Comparison of ENCODE assay signal across 28 cellular contexts in the genomic region with DNA sequence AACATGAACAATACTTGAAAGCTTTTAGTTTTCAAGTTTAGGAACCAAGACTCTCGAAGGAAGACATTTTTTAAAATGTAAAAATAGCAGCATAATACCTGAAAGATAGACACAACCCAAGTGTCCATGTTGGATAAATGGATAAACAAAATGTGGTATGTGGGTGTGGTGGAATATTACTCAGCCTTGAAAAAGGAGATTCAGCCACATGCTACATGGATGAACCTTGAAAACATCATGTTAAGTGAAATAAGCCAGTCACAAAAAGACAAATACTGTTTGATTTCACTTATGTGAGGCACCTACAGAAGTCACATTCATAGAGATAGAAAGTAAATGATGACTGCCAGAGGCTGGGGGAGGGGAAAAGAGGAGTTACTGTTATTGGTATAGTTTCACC.
A peak's percentile ranks its signal among the peaks of the same experiment; 100 is the strongest.
DNase-seq lines count a peak whose midpoint lies in the region; ATAC-seq, FAIRE-seq and TF ChIP-seq lines count a peak whose summit lies in the region.
"Had no signal": no experiment of that assay in that cellular context is flagged by ENCODE, and none has a peak within 500 bp of the region (broad histone marks: within the 10 kb centered on the region; RNA-seq: fewer than 3 reads in every experiment).

No MANE protein-coding gene starts in this region.

- in situ Hi-C loops in K562 (cut with MboI) (no loop called here), HepG2 (cut with HindIII; ENCODE audit: extremely low pct_ligation_motif_present, low pct_unique_long_range_greater_than_20kb) (no loop called here)

- no peak for TF ChIP-seq POLR2A in H54 (IDR thresholded peaks at IDR 0.05; ENCODE audit: low read depth, low read length)
- no peak for TF ChIP-seq POLR2A in K562 (conservative IDR thresholded peaks at IDR 0.05)
- TF ChIP-seq POLR2A in HepG2 (IDR thresholded peaks at IDR 0.05; ENCODE audit: insufficient read depth in 1 of 2, low read depth in 2 of 2, low read length in 2 of 2): no peak

- H3K4me2 ChIP-seq in SK-N-SH (no peak overlapping the region), K562 (ENCODE audit: insufficient read depth, low read length) (no peak overlapping the region), keratinocyte (ENCODE audit: control insufficient read depth, extremely low read depth, insufficient read depth, low read depth, low read length) (no peak overlapping the region), HepG2 (ENCODE audit: low read depth, low read length) (no peak overlapping the region)
- H3K4me2 ChIP-seq: BLaER1 had no signal

- H3K36me3 ChIP-seq in SK-N-SH (replicated peaks in 1 of 2; ENCODE audit: control insufficient read depth in 1 of 2, insufficient read depth in 2 of 2, low read length in 1 of 2) (peaks cover 0 to 17% of the 10 kb centered on the region in 2 experiments), K562 (ENCODE audit: control insufficient read depth, insufficient read depth, low read length) (no peaks in the 10 kb centered on the region), keratinocyte (ENCODE audit: control insufficient read depth in 2 of 2, extremely low read depth in 1 of 2, insufficient read depth in 2 of 2, low read length in 2 of 2) (no peaks in the 10 kb centered on the region), HepG2 (replicated peaks in 1 of 2; ENCODE audit: control insufficient read depth in 1 of 2, insufficient read depth in 2 of 2, low read length in 2 of 2) (no peaks in the 10 kb centered on the region)
- H3K36me3 ChIP-seq: BE2C had no signal

- H3K4me1 ChIP-seq in SK-N-SH (ENCODE audit: control insufficient read depth in 1 of 2, insufficient read depth in 2 of 2, low read depth in 1 of 2, low read length in 1 of 2) (peaks cover 4 to 14% of the 10 kb centered on the region in 2 experiments; a peak in 3 of 4 replicates), K562 (replicated peaks in 1 of 2; ENCODE audit: control insufficient read depth in 2 of 2, insufficient read depth in 2 of 2, low read length in 2 of 2) (peaks cover 0 to 12% of the 10 kb centered on the region in 2 experiments; a peak in 2 of 5 replicates), keratinocyte (ENCODE audit: control insufficient read depth, extremely low read depth, insufficient read depth, low read length) (no peaks in the 10 kb centered on the region), HepG2 (ENCODE audit: insufficient read depth, low read length) (peaks cover 16% of the 10 kb centered on the region)
- H3K4me1 ChIP-seq: BE2C, BLaER1 had no signal

- H3K9ac ChIP-seq in SK-N-SH: no peak overlapping the region
- H3K9ac ChIP-seq in K562 (ENCODE audit: insufficient read depth in 1 of 2, low read depth in 2 of 2, low read length in 2 of 2): no peak overlapping the region
- H3K9ac ChIP-seq in keratinocyte (ENCODE audit: control insufficient read depth, extremely low read depth, insufficient read depth, low read length): no peak overlapping the region
- no peak overlapping the region for H3K9ac ChIP-seq in HepG2 (ENCODE audit: insufficient read depth, low read depth, low read length)
- H3K9ac ChIP-seq: BLaER1 had no signal

- WGBS in SK-N-SH (ENCODE audit: low lambda C conversion rate): 93% methylated on average over 1 of the region's 1 CpG
- 31% methylated on average over 1 of the region's 1 CpG for WGBS in K562 (ENCODE audit: insufficient coverage, low coverage, missing lambda C conversion rate)
- 97% methylated on average over 1 of the region's 1 CpG for WGBS in HepG2 (ENCODE audit: low lambda C conversion rate)

- H3K9me1 ChIP-seq in K562 (ENCODE audit: control insufficient read depth, insufficient read depth, low read length) (no peaks in the 10 kb centered on the region), keratinocyte (ENCODE audit: control insufficient read depth, extremely low read depth, insufficient read depth, low read length) (no peaks in the 10 kb centered on the region)

- intact Hi-C loops in K562 (cut with micrococcal nuclease): no loop called here
- intact Hi-C loops in HepG2 (cut with micrococcal nuclease; ENCODE audit: unreplicated experiment): no loop called here

- H3K27ac ChIP-seq in SK-N-SH (ENCODE audit: low read depth in 2 of 2, low read length in 1 of 2): no peak overlapping the region
- no peak overlapping the region for H3K27ac ChIP-seq in K562 (ENCODE audit: extremely low read depth, low read depth, low read length)
- no peak overlapping the region for H3K27ac ChIP-seq in keratinocyte (ENCODE audit: control insufficient read depth, insufficient read depth, low read length)
- H3K27ac ChIP-seq in HepG2 (ENCODE audit: extremely low read length, insufficient read depth, low read length): no peak overlapping the region
- H3K27ac ChIP-seq: 22Rv1, BLaER1 had no signal

- H2AFZ ChIP-seq in SK-N-SH (ENCODE audit: low read depth): no peak overlapping the region
- H2AFZ ChIP-seq in K562 (ENCODE audit: low read depth, low read length): no peak overlapping the region
- no peak overlapping the region for H2AFZ ChIP-seq in keratinocyte (ENCODE audit: control insufficient read depth, low read length)
- no peak overlapping the region for H2AFZ ChIP-seq in HepG2 (ENCODE audit: low read length)

- TF ChIP-seq CTCF in SK-N-SH (IDR thresholded peaks at IDR 0.05): no peak
- no peak for TF ChIP-seq CTCF in K562 (IDR thresholded peaks at IDR 0.05 in 2 of 3, conservative IDR thresholded peaks at IDR 0.05 in 1 of 3; ENCODE audit: insufficient read depth in 2 of 3, low read depth in 1 of 3, low read length in 3 of 3)
- no peak for TF ChIP-seq CTCF in keratinocyte (optimal IDR thresholded peaks at IDR 0.05 in 1 of 3, IDR thresholded peaks at IDR 0.05 in 1 of 3, conservative IDR thresholded peaks at IDR 0.05 in 1 of 3; ENCODE audit: extremely low read depth in 1 of 3, insufficient read depth in 2 of 3, low read length in 3 of 3)
- TF ChIP-seq CTCF in HepG2 (CRISPR knock-in tag; IDR thresholded peaks at IDR 0.05): no peak

- CTCF ChIA-PET in SK-N-SH (lab: Yijun Ruan, JAX): interaction anchor here (0.9 kb wide), 1 partner anchor 248 kb away, joined by 3 read pairs; no protein-coding TSS in a partner anchor
- CTCF ChIA-PET in K562 (lab: Yijun Ruan, JAX; ENCODE audit: low intra/inter-chr PET ratio): no interaction called here
- CTCF ChIA-PET in HepG2 (lab: Yijun Ruan, JAX; ENCODE audit: low intra/inter-chr PET ratio, low total read pairs): no interaction called here

- H3K27me3 ChIP-seq in SK-N-SH (ENCODE audit: insufficient read depth): no peaks in the 10 kb centered on the region
- H3K27me3 ChIP-seq in K562 (ENCODE audit: control insufficient read depth in 2 of 2, insufficient read depth in 2 of 2, low read length in 2 of 2): no peaks in the 10 kb centered on the region
- no peaks in the 10 kb centered on the region for H3K27me3 ChIP-seq in keratinocyte (ENCODE audit: control insufficient read depth, extremely low read depth, insufficient read depth, low read length)
- no peaks in the 10 kb centered on the region for H3K27me3 ChIP-seq in HepG2 (ENCODE audit: control insufficient read depth in 1 of 2, insufficient read depth in 2 of 2, low read length in 2 of 2)
- H3K27me3 ChIP-seq: BE2C, BLaER1 had no signal

- TF ChIP-seq RAD21 in SK-N-SH (IDR thresholded peaks at IDR 0.05; ENCODE audit: low read length) (no peak), K562 (CRISPR knock-in tag; conservative IDR thresholded peaks at IDR 0.05 in 1 of 2, IDR thresholded peaks at IDR 0.05 in 1 of 2) (no peak), HepG2 (CRISPR knock-in tag; IDR thresholded peaks at IDR 0.05) (no peak)

- no peaks in the 10 kb centered on the region for H3K9me2 ChIP-seq in SK-N-SH

- no peaks in the 10 kb centered on the region for H3F3A ChIP-seq in SK-N-SH (replicated peaks; ENCODE audit: insufficient read depth)

- no peaks in the 10 kb centered on the region for H3K9me3 ChIP-seq in SK-N-SH
- no peaks in the 10 kb centered on the region for H3K9me3 ChIP-seq in K562 (replicated peaks; ENCODE audit: control insufficient read depth, insufficient read depth, low read depth, low read length)
- no peaks in the 10 kb centered on the region for H3K9me3 ChIP-seq in keratinocyte (ENCODE audit: control insufficient read depth, low read depth, low read length)
- no peaks in the 10 kb centered on the region for H3K9me3 ChIP-seq in HepG2 (ENCODE audit: low read length)
- H3K9me3 ChIP-seq: BE2C had no signal

- BruUV-seq in K562 (replicated peaks; lab: Mats Ljungman, UMichigan) (no TSS peak), HepG2 (replicated peaks; lab: Mats Ljungman, UMichigan) (no TSS peak)

- H3K4me3 ChIP-seq in SK-N-SH (ENCODE audit: low read depth in 2 of 2, low read length in 1 of 2) (no peak overlapping the region), K562 (no peak overlapping the region), keratinocyte (ENCODE audit: control insufficient read depth in 2 of 3, extremely low read depth in 1 of 3, insufficient read depth in 2 of 3, low read depth in 1 of 3, low read length in 3 of 3) (no peak overlapping the region), HepG2 (replicated peaks in 1 of 3; ENCODE audit: insufficient read depth in 1 of 3, low read depth in 2 of 3, low read length in 3 of 3) (no peak overlapping the region)
- H3K4me3 ChIP-seq: BLaER1, GM12878 had no signal

- POLR2A ChIA-PET in SK-N-SH (lab: Yijun Ruan, JAX): no interaction called here
- POLR2A ChIA-PET in K562 (lab: Yijun Ruan, JAX): interaction anchor here (0.5 kb wide), 1 partner anchor 117 kb away, joined by 4 read pairs; no protein-coding TSS in a partner anchor
- POLR2A ChIA-PET in HepG2 (lab: Yijun Ruan, JAX): no interaction called here

- DNase-seq in SK-N-SH (no peak), H54 (ENCODE audit: insufficient read length, low spot score) (no peak), K562 (ENCODE audit: extremely low read depth in 1 of 4, low spot score in 3 of 4) (no peak), keratinocyte (ENCODE audit: low read depth, low spot score) (no peak), A172 (ENCODE audit: low spot score) (no peak), HepG2 (ENCODE audit: low spot score) (no peak)
- DNase-seq in central memory CD4-positive, alpha-beta T cell: no peak
- DNase-seq: ACHN; BE2C; C1 segment of cervical spinal cord; CD4-positive, alpha-beta memory T cell; CD4-positive, CD25-positive, alpha-beta regulatory T cell; CD8-positive, alpha-beta memory T cell; COR-L47; DMS 273 treated with DMSO at 0.1 percent for 48 hours; DMS153; DMS53; DMS79; DND-41; EL; GDM1 had no signal

- H3K79me2 ChIP-seq in SK-N-SH (ENCODE audit: insufficient read depth) (no peaks in the 10 kb centered on the region), K562 (ENCODE audit: control insufficient read depth, insufficient read depth, low read length) (no peaks in the 10 kb centered on the region), keratinocyte (ENCODE audit: control insufficient read depth, insufficient read depth, low read length) (no peaks in the 10 kb centered on the region), HepG2 (ENCODE audit: insufficient read depth, low read length) (no peaks in the 10 kb centered on the region)

- TF ChIP-seq EP300 in SK-N-SH (IDR thresholded peaks at IDR 0.05; ENCODE audit: borderline replicate concordance in 1 of 2, low read depth in 1 of 2, low read length in 1 of 2) (no peak), K562 (IDR thresholded peaks at IDR 0.05; ENCODE audit: low read length) (no peak), HepG2 (IDR thresholded peaks at IDR 0.05; ENCODE audit: low read depth in 2 of 2, low read length in 2 of 2) (no peak), HepG2 (CRISPR knock-in tag; IDR thresholded peaks at IDR 0.05; ENCODE audit: borderline replicate concordance) (no peak)

- H4K20me1 ChIP-seq in SK-N-SH (ENCODE audit: insufficient read depth) (no peaks in the 10 kb centered on the region), K562 (replicated peaks; ENCODE audit: control insufficient read depth, insufficient read depth, low read length) (no peaks in the 10 kb centered on the region), keratinocyte (ENCODE audit: control insufficient read depth, extremely low read depth, insufficient read depth, low read length) (no peaks in the 10 kb centered on the region), HepG2 (ENCODE audit: insufficient read depth, low read length) (no peaks in the 10 kb centered on the region)
- H4K20me1 ChIP-seq: BLaER1 had no signal

- dilution Hi-C loops in keratinocyte (cut with MboI; ENCODE audit: extremely low pct_ligation_motif_present, low sequenced_read_pairs): no loop called here

- ATAC-seq in SK-N-SH treated with all-trans-retinoic acid at 6 μM for 48 hours (no peak), K562 (no peak), HepG2 (no peak)
- ATAC-seq: GM12878 had no signal

- FAIRE-seq in H54 (lab: Jason Lieb, UNC) (peak; percentile 65), K562 (lab: Jason Lieb, UNC) (no peak), keratinocyte (lab: Jason Lieb, UNC) (peak; percentile 17), HepG2 (lab: Jason Lieb, UNC) (no peak)
- FAIRE-seq: A204.1, GM12878, GM12892, GM18507 had no signal
